Comparison of ENCODE assay signal across 1 cellular context in genomic region chr3:196193738-196194541, GRCh38.
TF ChIP-seq lines count a peak whose summit lies in the region.

No MANE protein-coding gene starts in this region.

TF ChIP-seq in IMR-90, 13 proteins besides CTCF, POLR2A, EP300 and RAD21 (continued from another document):
- no peak for TF ChIP-seq MXI1 (IDR thresholded peaks at IDR 0.05; ENCODE audit: borderline replicate concordance, low read depth, low read length)
